30 cellular contexts compared by ENCODE assay signal in the genomic region with DNA sequence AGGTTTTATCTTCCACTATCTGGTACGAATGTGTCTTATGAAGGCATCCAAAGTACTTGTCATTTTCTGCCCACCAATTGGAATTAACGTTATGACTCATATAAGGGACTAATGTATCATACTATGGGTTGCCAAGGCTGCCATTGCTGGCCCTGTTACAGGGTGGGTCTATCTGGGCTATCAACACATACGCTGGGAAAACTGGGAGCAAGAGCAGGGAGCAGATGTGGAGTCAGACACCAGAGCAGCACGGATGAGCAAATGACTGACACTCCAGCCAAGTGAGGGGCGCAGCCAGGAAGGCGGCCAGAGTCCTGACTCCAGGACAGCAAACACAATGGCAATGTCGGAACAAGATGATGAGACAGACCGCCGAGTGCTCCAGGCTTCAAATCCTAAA.
DNase-seq lines count a peak whose midpoint lies in the region; ATAC-seq and TF ChIP-seq lines count a peak whose summit lies in the region.
"Had no signal": no experiment of that assay in that cellular context is flagged by ENCODE, and none has a peak within 500 bp of the region (broad histone marks: within the 10 kb centered on the region; RNA-seq: fewer than 3 reads in every experiment).

No MANE protein-coding gene starts in this region.

- no peak overlapping the region for H4K12ac ChIP-seq in trophoblast cell (ENCODE audit: low read depth, low read length)

- H3K79me2 ChIP-seq in trophoblast cell (ENCODE audit: control insufficient read depth, insufficient read depth, low read length, poor library complexity), result peaks cover 2% of the 10 kb centered on the region

- no peak for TF ChIP-seq CTCF in coronary artery (IDR thresholded peaks at IDR 0.05)
- no peak for TF ChIP-seq CTCF in breast epithelium (IDR thresholded peaks at IDR 0.05)

- no peak overlapping the region for H2BK5ac ChIP-seq in trophoblast cell (ENCODE audit: low read depth, low read length, poor library complexity)

- H3K4me2 ChIP-seq in trophoblast cell (ENCODE audit: low read length), result no peak overlapping the region

- no peak overlapping the region for H4K8ac ChIP-seq in trophoblast cell (ENCODE audit: low read depth, low read length)

- H3K4ac ChIP-seq in trophoblast cell (ENCODE audit: low read depth, low read length), result no peak overlapping the region

- no peaks in the 10 kb centered on the region for H3K9me3 ChIP-seq in trophoblast cell (ENCODE audit: insufficient read depth, low read depth, low read length)
- no peaks in the 10 kb centered on the region for H3K9me3 ChIP-seq in breast epithelium
- H3K9me3 ChIP-seq: ascending aorta, lower lobe of right lung had no signal

- no peak for TF ChIP-seq POLR2A in breast epithelium (IDR thresholded peaks at IDR 0.05)

- H2BK12ac ChIP-seq in trophoblast cell (ENCODE audit: low read length), result no peak overlapping the region

- no peak overlapping the region for H3K18ac ChIP-seq in trophoblast cell (ENCODE audit: low read length)

- no peaks in the 10 kb centered on the region for H3K36me3 ChIP-seq in trophoblast cell (ENCODE audit: control insufficient read depth in 1 of 2, insufficient read depth in 2 of 2, low read length in 2 of 2)
- no peaks in the 10 kb centered on the region for H3K36me3 ChIP-seq in breast epithelium
- H3K36me3 ChIP-seq: ascending aorta, lower lobe of right lung, WERI-Rb-1 had no signal

- H3K14ac ChIP-seq in trophoblast cell (ENCODE audit: low read length), result no peak overlapping the region

- no peaks in the 10 kb centered on the region for H3K79me1 ChIP-seq in trophoblast cell (ENCODE audit: low read length)

- no CpG with 5 or more reads among the region's 9 CpGs for WGBS in trophoblast cell (ENCODE audit: extremely low coverage, insufficient coverage, insufficient read length)

- DNase-seq in left cardiac atrium (peak; percentile 59), Right ventricle myocardium superior (no peak), coronary artery (ENCODE audit: low spot score) (no peak), trophoblast cell (no peak), DMS153 (lab: John Stamatoyannopoulos, UW) (no peak), breast epithelium (ENCODE audit: low spot score in 2 of 2) (no peak), epidermal melanocyte (ENCODE audit: insufficient read length, low spot score) (no peak), NCI-H1417 treated with DMSO at 0.1 percent for 48 hours (lab: John Stamatoyannopoulos, UW) (no peak)
- DNase-seq: activated CD4-positive, alpha-beta T cell treated with anti-CD3 and anti-CD28 coated beads, Interleukin-2, amount 10 ng/mL, durations not matched to agents 24 days and 14 days; activated effector memory CD4-positive, alpha-beta T cell treated with anti-CD3 and anti-CD28 coated beads, Interleukin-2, amount 50 U/mL, for 16 hours; activated naive CD8-positive, alpha-beta T cell treated with anti-CD3 and anti-CD28 coated beads, Interleukin-2, amount 10 ng/mL, durations not matched to agents 7 days and 5 days; activated T-cell treated with anti-CD3 and anti-CD28 coated beads, Interleukin-2, amount 50 U/mL, for 24 hours; CD4-positive, alpha-beta memory T cell; central memory CD4-positive, alpha-beta T cell; endodermal cell; H7; Kasumi-1; lower lobe of right lung; naive thymus-derived CD8-positive, alpha-beta T cell; NCI-H1436 treated with DMSO at 0.1 percent for 48 hours; NCI-H2081 treated with DMSO at 0.1 percent for 48 hours; NCI-H226; NCI-H748 treated with DMSO at 0.1 percent for 48 hours; SIG-M5; stimulated activated naive B cell treated with anti-CD40 and anti-IgM and Interleukin-4, amounts not matched to agents 10 μg/mL and 1 μg/mL and 100 μg/mL, for 72 hours; T-helper 9 cell; WERI-Rb-1 had no signal

- no peaks in the 10 kb centered on the region for H3K4me1 ChIP-seq in trophoblast cell (ENCODE audit: control insufficient read depth in 1 of 2, insufficient read depth in 2 of 2, low read length in 2 of 2)
- H3K4me1 ChIP-seq in breast epithelium, result no peaks in the 10 kb centered on the region
- H3K4me1 ChIP-seq: lower lobe of right lung had no signal

- no peaks in the 10 kb centered on the region for H3K27me3 ChIP-seq in trophoblast cell (ENCODE audit: insufficient read depth, low read length)
- no peaks in the 10 kb centered on the region for H3K27me3 ChIP-seq in breast epithelium
- H3K27me3 ChIP-seq: ascending aorta had no signal

- H2BK120ac ChIP-seq in trophoblast cell (ENCODE audit: insufficient read depth, low read length, poor library complexity), result no peak overlapping the region

- H2AFZ ChIP-seq in trophoblast cell (ENCODE audit: insufficient read depth, low read length, poor library complexity), result no peak overlapping the region

- H4K91ac ChIP-seq in trophoblast cell (ENCODE audit: low read depth, low read length), result no peak overlapping the region

- H3K4me3 ChIP-seq in coronary artery (no peak overlapping the region), trophoblast cell (ENCODE audit: low read depth, low read length) (no peak overlapping the region), breast epithelium (no peak overlapping the region)
- H3K4me3 ChIP-seq: ascending aorta, lower lobe of right lung had no signal

- intact Hi-C loops in left cardiac atrium (cut with DNase I) (no loop called here), Right ventricle myocardium superior (cut with DNase I) (no loop called here), breast epithelium (cut with DNase I; ENCODE audit: low total_unique reads) (no loop called here)

- ATAC-seq in left cardiac atrium, result peak in 1 of 2 donors; percentile 83
- no peak for ATAC-seq in Right ventricle myocardium superior (ENCODE audit: poor library complexity)
- ATAC-seq: esophagus mucosa; HepG2; lower lobe of right lung; naive thymus-derived CD8-positive, alpha-beta T cell; stimulated activated naive B cell treated with anti-CD40 and anti-IgM and Interleukin-4, amounts not matched to agents 10 μg/mL and 1 μg/mL and 100 μg/mL, for 72 hours had no signal

- no peak overlapping the region for H3K9ac ChIP-seq in trophoblast cell (ENCODE audit: low read length)

- H3K27ac ChIP-seq in coronary artery (peak overlapping the region; percentile 75 to 81), trophoblast cell (ENCODE audit: low read depth, low read length) (no peak overlapping the region), breast epithelium (no peak overlapping the region)
- H3K27ac ChIP-seq: lower lobe of right lung, WERI-Rb-1 had no signal

- H3K23ac ChIP-seq in trophoblast cell (ENCODE audit: low read length), result no peak overlapping the region

- H2AK5ac ChIP-seq in trophoblast cell (ENCODE audit: low read length), result peak overlapping the region; percentile 24

Comparison
In these comparisons a context has a peak if more than half of its experiments do, and no peak if none do; other contexts are left out.
1. H3K27ac ChIP-seq: peak in coronary artery (2 of 2); none in trophoblast cell (single experiment) and breast epithelium (0 of 2).